ENCODE assay signal across 15 cellular contexts in the genomic region with DNA sequence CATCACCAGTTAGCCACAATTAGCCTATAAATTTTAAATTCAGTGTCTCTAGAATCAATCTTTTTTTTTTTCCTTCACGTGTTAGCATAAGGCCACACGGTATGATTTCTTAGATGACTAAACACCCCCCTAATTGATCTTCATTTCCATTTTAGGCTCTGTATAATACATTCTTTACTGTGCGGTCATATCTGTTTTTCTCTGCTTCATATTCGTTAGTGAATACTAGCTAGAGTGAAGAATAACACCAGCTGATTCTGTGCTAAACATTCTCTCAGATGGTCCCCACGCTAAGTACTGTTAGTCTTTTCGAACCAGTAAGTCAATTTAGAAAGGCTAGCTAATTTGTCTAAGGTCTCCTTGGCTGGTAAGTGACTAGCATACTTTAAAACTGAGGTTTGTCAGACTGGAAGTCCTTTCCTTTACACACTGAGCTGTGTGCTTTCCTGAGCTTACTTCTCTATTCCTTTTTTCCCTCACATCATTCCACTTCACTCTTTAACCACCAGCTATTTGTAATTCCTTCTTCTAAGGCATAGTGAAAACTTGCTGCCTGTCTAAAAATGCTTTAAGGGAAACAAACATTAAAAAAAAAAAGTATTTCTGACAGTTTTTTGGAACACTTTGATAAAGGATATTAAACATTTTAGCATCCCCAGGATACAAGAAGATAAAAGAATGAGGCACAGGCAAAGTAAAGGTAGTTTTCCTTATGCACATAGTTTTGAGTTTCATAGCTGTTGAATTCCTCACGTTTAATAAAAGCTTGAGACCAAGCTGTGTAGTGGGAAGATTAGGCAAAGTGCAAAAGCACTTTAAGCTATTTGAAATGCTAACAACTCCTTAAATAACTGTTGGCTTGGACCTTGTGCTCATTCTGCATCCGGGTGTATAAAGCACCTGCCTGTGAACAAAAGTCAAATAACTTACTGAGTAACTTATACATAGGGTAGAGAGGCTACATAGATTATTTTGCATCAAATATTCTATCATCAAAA. TPM values are rescaled to one million over a fixed set of nuclear protein-coding genes. Genes with fewer than 3 reads are reported as not detected.
DNase-seq lines count a peak whose midpoint lies in the region; ATAC-seq, FAIRE-seq and TF ChIP-seq lines count a peak whose summit lies in the region.
"Had no signal": no experiment of that assay in that cellular context is flagged by ENCODE, and none has a peak within 500 bp of the region (broad histone marks: within the 10 kb centered on the region; RNA-seq: fewer than 3 reads in every experiment).

No MANE protein-coding gene starts in this region.

- H3K4me1 Mint-ChIP-seq in WTC11 = peaks cover 61% of the 10 kb centered on the region

- H3K4me3 ChIP-seq in GM23248 (no peak overlapping the region), HepG2 (replicated peaks in 1 of 3; ENCODE audit: insufficient read depth in 1 of 3, low read depth in 2 of 3, low read length in 3 of 3) (no peak overlapping the region; a peak in 1 of 6 replicates), sigmoid colon (no peak overlapping the region), body of pancreas (no peak overlapping the region)
- H3K4me3 ChIP-seq: pancreas had no signal

- peak overlapping the region; percentile 27 for H3K4me2 ChIP-seq in GM23248 (ENCODE audit: unreplicated experiment)
- H3K4me2 ChIP-seq in HepG2 (ENCODE audit: low read depth, low read length) = peak overlapping the region; percentile 43

- no peaks in the 10 kb centered on the region for H3K27me3 Mint-ChIP-seq in WTC11 (ENCODE audit: low read depth)
- H3K27me3 Mint-ChIP-seq: central memory CD8-positive, alpha-beta T cell had no signal

- WGBS in GM23248 (ENCODE audit: low coverage in 1 of 2, low lambda C conversion rate in 2 of 2, missing lambda C conversion rate in 2 of 2), 2 experiments = 56 to 57% methylated on average over 8 of the region's 8 CpGs
- WGBS in HepG2 (ENCODE audit: low lambda C conversion rate) = 49% methylated on average over 8 of the region's 8 CpGs
- 20 to 59% methylated on average over 8 of the region's 8 CpGs for WGBS in sigmoid colon, 2 donors
- WGBS in body of pancreas, 2 donors = 38 to 39% methylated on average over 8 of the region's 8 CpGs

- peaks cover 4% of the 10 kb centered on the region; the same call in 1 of the 2 replicates for H3K9me3 Mint-ChIP-seq in WTC11
- H3K9me3 Mint-ChIP-seq: central memory CD8-positive, alpha-beta T cell had no signal

- DNase-seq in GM23248 (peak; percentile 35), WTC11 (ENCODE audit: low spot score) (no peak), HepG2 (ENCODE audit: low spot score) (peak; percentile 54), sigmoid colon (no peak), cerebellar nuclear complex (lab: John Stamatoyannopoulos, UW) (no peak), urothelium cell line (ENCODE audit: low spot score) (no peak), body of pancreas (no peak)
- DNase-seq: activated naive CD4-positive, alpha-beta T cell treated with Interleukin-2 at 50 U/mL for 16 hours; AML-193; DMS153; NCI-H1092; pancreas had no signal

- H3F3A ChIP-seq in GM23248 (ENCODE audit: insufficient read depth) = peaks cover 15% of the 10 kb centered on the region; the same call in 1 of the 2 replicates

- BruUV-seq in HepG2 (replicated peaks; lab: Mats Ljungman, UMichigan) = no TSS peak

- intact Hi-C loops in HepG2 (cut with micrococcal nuclease; ENCODE audit: unreplicated experiment) (no loop called here), sigmoid colon (cut with DNase I) (loop anchor here (10.0 kb wide), 1 partner anchor 168 kb away; no protein-coding TSS in a partner anchor), body of pancreas (cut with DNase I) (no loop called here)

- TF ChIP-seq RAD21 in HepG2 (CRISPR knock-in tag; IDR thresholded peaks at IDR 0.05) = no peak

- H3K9me3 ChIP-seq in GM23248 (ENCODE audit: low read depth) = no peaks in the 10 kb centered on the region
- no peaks in the 10 kb centered on the region for H3K9me3 ChIP-seq in HepG2 (ENCODE audit: low read length)
- H3K9me3 ChIP-seq in sigmoid colon = no peaks in the 10 kb centered on the region
- no peaks in the 10 kb centered on the region for H3K9me3 ChIP-seq in body of pancreas
- H3K9me3 ChIP-seq: pancreas had no signal

- peak overlapping the region; percentile 12; the same call in 1 of the 2 replicates for H3K4me3 Mint-ChIP-seq in WTC11
- H3K4me3 Mint-ChIP-seq: central memory CD8-positive, alpha-beta T cell had no signal

- TF ChIP-seq POLR2A in HepG2 (IDR thresholded peaks at IDR 0.05; ENCODE audit: insufficient read depth in 1 of 2, low read depth in 2 of 2, low read length in 2 of 2) (no peak), sigmoid colon (IDR thresholded peaks at IDR 0.05) (no peak), body of pancreas (IDR thresholded peaks at IDR 0.05) (no peak)

- peak; percentile 54 for FAIRE-seq in HepG2 (lab: Jason Lieb, UNC)
- FAIRE-seq in urothelium cell line (lab: Jason Lieb, UNC) = no peak
- FAIRE-seq: pancreas had no signal

- ATAC-seq in WTC11 (no peak), HepG2 (peak; percentile 79), HG02884 (IDR thresholded peaks at IDR 0.05; ENCODE audit: unreplicated experiment) (no peak), body of pancreas (no peak)
- ATAC-seq: pancreas had no signal

- CTCF ChIA-PET in WTC11 (lab: Charles Lee) = interaction anchor here (0.7 to 1.1 kb wide), 4 partner anchors 11 to 275 kb away, joined by 3 to 4 read pairs (median 4); no protein-coding TSS in a partner anchor
- CTCF ChIA-PET in HepG2 (lab: Yijun Ruan, JAX; ENCODE audit: low intra/inter-chr PET ratio, low total read pairs) = no interaction called here

- H3K27ac Mint-ChIP-seq in WTC11 = peak overlapping the region; percentile 75

- H3K27ac ChIP-seq in GM23248 = peak overlapping the region; percentile 15; the same call in 1 of the 2 replicates
- H3K27ac ChIP-seq in HepG2 (ENCODE audit: extremely low read length, insufficient read depth, low read length) = peak overlapping the region; percentile 37
- H3K27ac ChIP-seq in sigmoid colon = peak overlapping the region; percentile 39 to 65 (median 48)
- no peak overlapping the region for H3K27ac ChIP-seq in body of pancreas
- H3K27ac ChIP-seq: epithelial cell of prostate, pancreas had no signal

- no peak overlapping the region for H3K9ac ChIP-seq in GM23248
- no peak overlapping the region for H3K9ac ChIP-seq in HepG2 (ENCODE audit: insufficient read depth, low read depth, low read length)

- peaks cover 32% of the 10 kb centered on the region for H3K4me1 ChIP-seq in GM23248 (ENCODE audit: insufficient read depth)
- H3K4me1 ChIP-seq in HepG2 (ENCODE audit: insufficient read depth, low read length) = peaks cover 64% of the 10 kb centered on the region
- H3K4me1 ChIP-seq in sigmoid colon = peaks cover 0 to 54% (median 38%) of the 10 kb centered on the region in 4 donors
- peaks cover 27% of the 10 kb centered on the region for H3K4me1 ChIP-seq in body of pancreas

- TF ChIP-seq CTCF in WTC11 (IDR thresholded peaks at IDR 0.05) (no peak), HepG2 (CRISPR knock-in tag; IDR thresholded peaks at IDR 0.05) (no peak), sigmoid colon (IDR thresholded peaks at IDR 0.05) (no peak), body of pancreas (IDR thresholded peaks at IDR 0.05) (no peak)

- no peaks in the 10 kb centered on the region for H4K20me1 ChIP-seq in GM23248 (ENCODE audit: insufficient read depth)
- H4K20me1 ChIP-seq in HepG2 (ENCODE audit: insufficient read depth, low read length) = peaks cover 28% of the 10 kb centered on the region

- TF ChIP-seq EP300 in HepG2 (IDR thresholded peaks at IDR 0.05; ENCODE audit: low read depth in 2 of 2, low read length in 2 of 2) (peak in 1 of 2 experiments; percentile 15; a peak in 1 of 4 replicates), HepG2 (CRISPR knock-in tag; IDR thresholded peaks at IDR 0.05; ENCODE audit: borderline replicate concordance) (no peak), sigmoid colon (IDR thresholded peaks at IDR 0.05) (no peak)

- H2AFZ ChIP-seq in GM23248 = no peak overlapping the region
- H2AFZ ChIP-seq in HepG2 (ENCODE audit: low read length) = no peak overlapping the region

- POLR2A ChIA-PET in WTC11 (lab: Charles Lee) (interaction anchor here (1.1 kb wide), 1 partner anchor 18 kb away, joined by 6 read pairs; no protein-coding TSS in a partner anchor), HepG2 (lab: Yijun Ruan, JAX) (interaction anchor here (0.9 to 2.1 kb wide), 3 partner anchors 11 to 153 kb away, joined by 3 to 6 read pairs (median 4); partner anchors contain the start of gene ZFAND6)

- H3K27me3 ChIP-seq in GM23248 (replicated peaks; ENCODE audit: insufficient read depth) (no peaks in the 10 kb centered on the region), HepG2 (ENCODE audit: control insufficient read depth in 1 of 2, insufficient read depth in 2 of 2, low read length in 2 of 2) (no peaks in the 10 kb centered on the region), sigmoid colon (no peaks in the 10 kb centered on the region), body of pancreas (no peaks in the 10 kb centered on the region)
- H3K27me3 ChIP-seq: pancreas had no signal

- in situ Hi-C loops in GM23248 (cut with MboI) (no loop called here), HepG2 (cut with HindIII; ENCODE audit: extremely low pct_ligation_motif_present, low pct_unique_long_range_greater_than_20kb) (no loop called here)

- H3K36me3 Mint-ChIP-seq in WTC11 = peaks cover 5% of the 10 kb centered on the region

- no peaks in the 10 kb centered on the region; the same call in 1 of the 2 replicates for H3K36me3 ChIP-seq in GM23248 (ENCODE audit: low read depth)
- H3K36me3 ChIP-seq in HepG2 (replicated peaks in 1 of 2; ENCODE audit: control insufficient read depth in 1 of 2, insufficient read depth in 2 of 2, low read length in 2 of 2) = peaks cover 0 to 12% of the 10 kb centered on the region in 2 experiments; a peak in 2 of 5 replicates
- H3K36me3 ChIP-seq in sigmoid colon = no peaks in the 10 kb centered on the region
- H3K36me3 ChIP-seq in body of pancreas (replicated peaks in 1 of 2; ENCODE audit: insufficient read depth in 1 of 2, low read depth in 2 of 2) = no peaks in the 10 kb centered on the region
- H3K36me3 ChIP-seq: pancreas had no signal

- H3K9me2 ChIP-seq in GM23248 (ENCODE audit: insufficient read depth) = no peaks in the 10 kb centered on the region

- peaks cover 99% of the 10 kb centered on the region for H3K79me2 ChIP-seq in GM23248 (ENCODE audit: insufficient read depth)
- H3K79me2 ChIP-seq in HepG2 (ENCODE audit: insufficient read depth, low read length) = peaks cover 95% of the 10 kb centered on the region

RNA-seq across cellular contexts. Expression of gene ZFAND6, which starts 17.1 kb away (rescaled TPM):
- total RNA-seq in GM23248 (2014; rRNA removed; shearing (Covaris generic)) = 101 and 130 TPM in 2 replicates
- polyA plus RNA-seq in GM23248 (2016; fragmentation: Nextera tagmentation; extraction: Ambion mirVana) = 102 and 104 TPM in 2 replicates
- total RNA-seq in WTC11 (2021) = 108 to 119 TPM (median 114 TPM) in 3 replicates
- total RNA-seq in HepG2 (2016; rRNA removed; fragmentation: Illumina TruSeq; extraction: Trizol) = 84.2 and 116 TPM in 2 replicates
- total RNA-seq in HepG2 (2016; cell fraction: cytosol; rRNA removed; fragmentation: Illumina TruSeq; extraction: Trizol; ENCODE audit: low read depth) = 163 and 169 TPM in 2 replicates
- total RNA-seq in HepG2 (2016; cell fraction: insoluble cytoplasmic fraction; rRNA removed; fragmentation: Illumina TruSeq; extraction: Trizol) = 84.8 and 120 TPM in 2 replicates
- 61.5 and 72.0 TPM in 2 replicates for total RNA-seq in HepG2 (2016; cell fraction: membrane; rRNA removed; fragmentation: Illumina TruSeq; extraction: Trizol)
- total RNA-seq in HepG2 (2016; cell fraction: nucleus; rRNA removed; fragmentation: Illumina TruSeq; extraction: Trizol) = 53.8 and 55.3 TPM in 2 replicates
- polyA plus RNA-seq in HepG2 (2011; rRNA removed) = 107 and 115 TPM in 2 replicates
- polyA plus RNA-seq in HepG2 (2011; cell fraction: cytosol; rRNA removed) = 73.1 and 90.8 TPM in 2 replicates
- polyA plus RNA-seq in HepG2 (2011; cell fraction: nucleus; rRNA removed) = 23.5 and 26.7 TPM in 2 replicates
- 56.0 and 64.2 TPM in 2 replicates for polyA plus RNA-seq in HepG2 (2012)
- polyA plus RNA-seq in HepG2 (2016; cell fraction: cytosol; fragmentation: Illumina TruSeq; extraction: Trizol; ENCODE audit: low read depth) = 14.8 and 17.1 TPM in 2 replicates
- 108 and 110 TPM in 2 replicates for polyA plus RNA-seq in HepG2 (2016; cell fraction: insoluble cytoplasmic fraction; fragmentation: Illumina TruSeq; extraction: Trizol; ENCODE audit: low read depth)
- polyA plus RNA-seq in HepG2 (2016; cell fraction: membrane; fragmentation: Illumina TruSeq; extraction: Trizol; ENCODE audit: low read depth) = 27.8 and 29.0 TPM in 2 replicates
- 53.6 and 59.5 TPM in 2 replicates for polyA plus RNA-seq in HepG2 (2016; cell fraction: nucleus; fragmentation: Illumina TruSeq; extraction: Trizol; ENCODE audit: insufficient read depth, low read depth)
- 52.9 and 70.2 TPM in 2 replicates for polyA minus RNA-seq in HepG2 (2011; rRNA and poly(A)+ RNA removed; ENCODE audit: low replicate concordance)
- 77.0 and 77.7 TPM in 2 replicates for polyA minus RNA-seq in HepG2 (2011; cell fraction: cytosol; rRNA and poly(A)+ RNA removed)
- polyA minus RNA-seq in HepG2 (2011; cell fraction: nucleus; rRNA and poly(A)+ RNA removed) = 80.9 and 83.3 TPM in 2 replicates
- 100 to 1,000 TPM; 116 to 177 (median 155) TPM for total RNA-seq in sigmoid colon
- polyA plus RNA-seq in sigmoid colon = 100 to 1,000 TPM in 2 of 3 donors, 10 to 100 TPM in 1; 65.8 to 188 (median 135) TPM
- total RNA-seq in body of pancreas = 10 to 100 TPM; 21.8 to 39.7 TPM

Comparison
In these comparisons a context has a peak if more than half of its experiments do, and no peak if none do; other contexts are left out.
1. DNase-seq: peak in GM23248 (single experiment) and HepG2 (single experiment); none in WTC11 (single experiment), sigmoid colon (single experiment), cerebellar nuclear complex (0 of 2), urothelium cell line (single experiment) and body of pancreas (0 of 4).
2. H3K27ac ChIP-seq: peak in GM23248 (single experiment), HepG2 (single experiment) and sigmoid colon (4 of 4); none in body of pancreas (0 of 4).